Comparison of ENCODE assay signal across 1 cellular context in genomic region chr1:31815752-31816484, GRCh38.
TF ChIP-seq lines count a peak whose summit lies in the region.

Gene SPOCD1, minus strand, starts transcription at chr1:31816022. Its CDS starts 689 bp downstream, at chr1:31815333.

TF ChIP-seq in K562, 482 proteins besides CTCF, POLR2A, EP300 and RAD21 (continued from another document and continues in another):
- TF ChIP-seq ZNF318 (IDR thresholded peaks at IDR 0.05; ENCODE audit: borderline replicate concordance in 1 of 2, low read depth in 1 of 2) (no peak), FOXJ3 (CRISPR knock-in tag; IDR thresholded peaks at IDR 0.05) (no peak), ZNF12 (CRISPR knock-in tag; IDR thresholded peaks at IDR 0.05) (peak; percentile 83; the same call in 1 of the 2 replicates), PTBP1 (IDR thresholded peaks at IDR 0.05; ENCODE audit: low read depth, low read length) (peak; percentile 99), ZNF23 (CRISPR knock-in tag; IDR thresholded peaks at IDR 0.05) (no peak), STAT5B (CRISPR knock-in tag; IDR thresholded peaks at IDR 0.05) (no peak), LCOR (CRISPR knock-in tag; IDR thresholded peaks at IDR 0.05) (peak; percentile 94), KLF1 (tag; IDR thresholded peaks at IDR 0.05) (peak; percentile 85; the same call in 1 of the 2 replicates), TRIM24 (IDR thresholded peaks at IDR 0.05) (peak; percentile 55 to 71), MEIS2 (IDR thresholded peaks at IDR 0.05; ENCODE audit: partially characterized antibody) (peak; percentile 21), RBM22 (IDR thresholded peaks at IDR 0.05; ENCODE audit: low read depth, low read length, poor library complexity, severe bottlenecking) (no peak), SMAD2 (IDR thresholded peaks at IDR 0.05; ENCODE audit: low read depth, low read length) (no peak), PREB (CRISPR knock-in tag; IDR thresholded peaks at IDR 0.05) (peak; percentile 70; the same call in 1 of the 2 replicates), HMG20B (CRISPR knock-in tag; IDR thresholded peaks at IDR 0.05) (no peak), RBM14 (IDR thresholded peaks at IDR 0.05; ENCODE audit: borderline replicate concordance, insufficient read depth, low read depth, low read length) (no peak), NR0B1 (IDR thresholded peaks at IDR 0.05; ENCODE audit: partially characterized antibody) (no peak), GTF2A2 (tag; IDR thresholded peaks at IDR 0.05) (no peak), RBM17 (IDR thresholded peaks at IDR 0.05; ENCODE audit: borderline replicate concordance, low read depth, low read length) (no peak), ATF1 (CRISPR knock-in tag; IDR thresholded peaks at IDR 0.05) (no peak), ATF1 (tag; IDR thresholded peaks at IDR 0.05) (peak; percentile 85), POU5F1 (IDR thresholded peaks at IDR 0.05; ENCODE audit: borderline replicate concordance, low read depth, low read length, partially characterized antibody) (peak; percentile 29), ZNF282 (CRISPR knock-in tag; IDR thresholded peaks at IDR 0.05) (no peak), IRF1 (CRISPR knock-in tag; IDR thresholded peaks at IDR 0.05; ENCODE audit: borderline replicate concordance) (no peak), HDAC3 (IDR thresholded peaks at IDR 0.05; ENCODE audit: borderline replicate concordance, partially characterized antibody) (peak; percentile 52), KAT8 (IDR thresholded peaks at IDR 0.05; ENCODE audit: low read depth) (no peak), ZBTB34 (CRISPR knock-in tag; IDR thresholded peaks at IDR 0.05) (no peak), FOXK2 (conservative IDR thresholded peaks at IDR 0.05 in 1 of 2, IDR thresholded peaks at IDR 0.05 in 1 of 2; ENCODE audit: low read depth in 2 of 2) (peak in 1 of 2 experiments; percentile 82; a peak in 2 of 4 replicates), ZNF592 (IDR thresholded peaks at IDR 0.05) (peak; percentile 31; the same call in 1 of the 2 replicates), ZNF740 (CRISPR knock-in tag; IDR thresholded peaks at IDR 0.05) (0 out of 2 replicates have a peak, but pooled peaks have one; percentile 59), ZNF740 (tag; IDR thresholded peaks at IDR 0.05) (no peak), ZKSCAN1 (IDR thresholded peaks at IDR 0.05; ENCODE audit: low read depth, low read length) (peak; percentile 89), HDAC6 (IDR thresholded peaks at IDR 0.05; ENCODE audit: low read depth, low read length) (no peak), PHF21A (IDR thresholded peaks at IDR 0.05; ENCODE audit: borderline replicate concordance, low read depth) (peak; percentile 83; the same call in 1 of the 2 replicates), SMARCA4 (IDR thresholded peaks at IDR 0.05) (no peak), NUFIP1 (IDR thresholded peaks at IDR 0.05; ENCODE audit: partially characterized antibody) (no peak), CHAMP1 (IDR thresholded peaks at IDR 0.05) (peak; percentile 99), CHD2 (IDR thresholded peaks at IDR 0.05; ENCODE audit: low read depth, low read length) (0 out of 2 replicates have a peak, but pooled peaks have one; percentile 37), FOXJ2 (tag; IDR thresholded peaks at IDR 0.05) (0 out of 2 replicates have a peak, but pooled peaks have one; percentile 25), ILF3 (IDR thresholded peaks at IDR 0.05; ENCODE audit: borderline replicate concordance) (no peak)
